16 cellular contexts compared by ENCODE assay signal in the genomic region with DNA sequence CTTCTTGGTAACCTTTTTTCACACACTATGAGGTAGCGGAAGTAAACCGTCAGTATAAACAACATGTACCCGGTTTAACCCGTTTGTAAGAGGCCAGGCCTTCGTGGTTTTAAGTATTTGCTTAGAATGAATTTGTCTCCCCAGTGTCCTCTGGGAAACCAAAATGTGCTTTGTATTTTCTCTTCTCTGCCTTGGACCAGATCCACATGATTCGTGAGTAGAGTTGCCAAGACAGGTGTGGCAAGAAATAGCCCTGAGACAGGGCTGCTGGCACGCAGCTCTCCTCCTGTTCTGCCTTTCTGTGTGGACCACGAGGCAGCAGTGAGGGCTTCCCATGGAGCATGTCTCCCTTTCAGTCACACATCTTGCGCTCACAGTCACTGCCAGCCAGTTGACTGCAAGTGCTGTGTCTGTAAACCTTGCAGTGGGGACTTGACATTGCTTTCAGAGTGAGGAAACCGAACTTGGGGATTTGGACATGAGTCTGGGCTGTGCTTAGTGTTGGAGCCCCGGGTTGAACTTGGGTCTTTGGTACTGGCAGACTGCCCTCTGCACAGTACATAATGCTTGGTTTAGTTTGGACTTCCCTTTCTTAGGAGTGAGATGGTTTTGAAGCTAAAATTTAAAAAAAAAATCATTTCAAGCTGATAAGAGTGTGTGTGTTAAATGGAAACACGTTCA. TPM values are rescaled to one million over a fixed set of nuclear protein-coding genes. Genes with fewer than 3 reads are reported as not detected.
DNase-seq lines count a peak whose midpoint lies in the region; ATAC-seq and TF ChIP-seq lines count a peak whose summit lies in the region.
"Had no signal": no experiment of that assay in that cellular context is flagged by ENCODE, and none has a peak within 500 bp of the region (broad histone marks: within the 10 kb centered on the region; RNA-seq: fewer than 3 reads in every experiment).

No MANE protein-coding gene starts in this region.

- WGBS in upper lobe of left lung, 2 donors = 55 to 70% methylated on average over 11 to 12 of the region's 12 CpGs

- H3K79me2 ChIP-seq in PC-9 (ENCODE audit: low read depth) = peaks cover 57% of the 10 kb centered on the region

- 0 out of 2 replicates have a peak, but pooled peaks cover 9% of the 10 kb centered on the region for H3F3A ChIP-seq in PC-9 (ENCODE audit: insufficient read depth, low read depth)

- no peaks in the 10 kb centered on the region for H3K27me3 Mint-ChIP-seq in activated CD4-positive, alpha-beta T cell treated with anti-CD3 and anti-CD28 coated beads, Interleukin-2, amount 10 ng/mL, durations not matched to agents 24 days and 14 days
- H3K27me3 Mint-ChIP-seq: stimulated activated naive CD8-positive, alpha-beta T cell treated with anti-CD3 and anti-CD28 coated beads, Interleukin-15, amount 100 ng/mL, for 72 hours had no signal

- no peak for TF ChIP-seq POLR2A in upper lobe of left lung (IDR thresholded peaks at IDR 0.05)

- peak; percentile 28 for ATAC-seq in upper lobe of right lung
- ATAC-seq in upper lobe of left lung (ENCODE audit: low FRiP score in 2 of 2) = no peak
- no peak for ATAC-seq in HG02852 (IDR thresholded peaks at IDR 0.05; ENCODE audit: unreplicated experiment)
- ATAC-seq: Right ventricle myocardium inferior; stimulated activated naive CD8-positive, alpha-beta T cell treated with anti-CD3 and anti-CD28 coated beads, Interleukin-15, amount 100 ng/mL, for 72 hours had no signal

- H3K9me3 ChIP-seq in PC-9 (ENCODE audit: insufficient read depth, low read depth) (no peaks in the 10 kb centered on the region), upper lobe of right lung (no peaks in the 10 kb centered on the region), upper lobe of left lung (no peaks in the 10 kb centered on the region)
- H3K9me3 ChIP-seq: adrenal gland, HAP-1 had no signal

- H3K27ac Mint-ChIP-seq in activated CD4-positive, alpha-beta T cell treated with anti-CD3 and anti-CD28 coated beads, Interleukin-2, amount 10 ng/mL, durations not matched to agents 24 days and 14 days = peak overlapping the region; percentile 29
- H3K27ac Mint-ChIP-seq: activated T-helper 1 cell treated with anti-CD3 and anti-CD28 coated beads, Interleukin-12 subunit alpha, Interleukin-12 subunit beta, Interleukin-2, Interleukin-4 antibody, amounts not matched to agents 30 ng/mL and 10 ng/mL and 1 ng/mL, durations not matched to agents 14 hours and 24 hours and 36 hours had no signal

- DNase-seq in activated CD4-positive, alpha-beta T cell treated with anti-CD3 and anti-CD28 coated beads, Interleukin-2, amount 10 ng/mL, durations not matched to agents 24 days and 14 days = no peak
- DNase-seq in activated CD4-positive, alpha-beta T cell treated with anti-CD3 and anti-CD28 coated beads, Interleukin-2, amount 50 U/mL, for 1 hour = no peak
- DNase-seq in PC-9 = peak; percentile 11 to 62
- peak; percentile 35 for DNase-seq in fibroblast of the aortic adventitia (ENCODE audit: low read depth)
- DNase-seq in upper lobe of right lung = no peak
- no peak for DNase-seq in upper lobe of left lung
- no peak for DNase-seq in ACHN
- DNase-seq: adrenal gland; dermis blood vessel endothelial cell; NCI-H524 treated with DMSO at 0.1 percent for 48 hours; stimulated activated naive CD8-positive, alpha-beta T cell treated with anti-CD3 and anti-CD28 coated beads, Interleukin-15, amount 100 ng/mL, for 72 hours had no signal

- intact Hi-C loops in activated CD4-positive, alpha-beta T cell treated with anti-CD3 and anti-CD28 coated beads, Interleukin-2, amount 10 ng/mL, durations not matched to agents 24 days and 14 days (cut with micrococcal nuclease) = no loop called here
- intact Hi-C loops in PC-9 (cut with micrococcal nuclease; ENCODE audit: unreplicated experiment) = no loop called here
- intact Hi-C loops in upper lobe of right lung (cut with DNase I) = no loop called here

- BruUV-seq in PC-9 (replicated peaks; lab: Mats Ljungman, UMichigan) = no TSS peak

- H3K27ac ChIP-seq in PC-9 (no peak overlapping the region), upper lobe of right lung (no peak overlapping the region), upper lobe of left lung (no peak overlapping the region)
- H3K27ac ChIP-seq: adrenal gland had no signal

- H3K27me3 ChIP-seq in PC-9 (ENCODE audit: insufficient read depth, low read depth) (no peaks in the 10 kb centered on the region), upper lobe of right lung (no peaks in the 10 kb centered on the region), upper lobe of left lung (no peaks in the 10 kb centered on the region)
- H3K27me3 ChIP-seq: adrenal gland had no signal

- no peaks in the 10 kb centered on the region for H3K9me3 Mint-ChIP-seq in activated CD4-positive, alpha-beta T cell treated with anti-CD3 and anti-CD28 coated beads, Interleukin-2, amount 10 ng/mL, durations not matched to agents 24 days and 14 days
- H3K9me3 Mint-ChIP-seq: activated T-helper 1 cell treated with anti-CD3 and anti-CD28 coated beads, Interleukin-12 subunit alpha, Interleukin-12 subunit beta, Interleukin-2, Interleukin-4 antibody, amounts not matched to agents 30 ng/mL and 10 ng/mL and 1 ng/mL, durations not matched to agents 14 hours and 24 hours and 36 hours; stimulated activated naive CD8-positive, alpha-beta T cell treated with anti-CD3 and anti-CD28 coated beads, Interleukin-15, amount 100 ng/mL, for 72 hours had no signal

- H3K4me2 ChIP-seq in PC-9 = no peak overlapping the region

- H3K4me1 Mint-ChIP-seq in activated CD4-positive, alpha-beta T cell treated with anti-CD3 and anti-CD28 coated beads, Interleukin-2, amount 10 ng/mL, durations not matched to agents 24 days and 14 days = peaks cover 46% of the 10 kb centered on the region

- no peak for TF ChIP-seq CTCF in PC-9 (conservative IDR thresholded peaks at IDR 0.05)
- no peak for TF ChIP-seq CTCF in fibroblast of the aortic adventitia (IDR thresholded peaks at IDR 0.05; ENCODE audit: insufficient read depth, low read length)
- no peak for TF ChIP-seq CTCF in upper lobe of right lung (IDR thresholded peaks at IDR 0.05)
- TF ChIP-seq CTCF in upper lobe of left lung (IDR thresholded peaks at IDR 0.05) = no peak

- H2AFZ ChIP-seq in PC-9 = no peak overlapping the region

- H3K4me1 ChIP-seq in PC-9 (replicated peaks; ENCODE audit: insufficient read depth) = 0 out of 2 replicates have a peak, but pooled peaks cover 10% of the 10 kb centered on the region
- H3K4me1 ChIP-seq in upper lobe of right lung = peaks cover 4% of the 10 kb centered on the region
- peaks cover 0 to 6% (median 0%) of the 10 kb centered on the region in 4 donors for H3K4me1 ChIP-seq in upper lobe of left lung

- no peak overlapping the region for H3K4me3 Mint-ChIP-seq in activated CD4-positive, alpha-beta T cell treated with anti-CD3 and anti-CD28 coated beads, Interleukin-2, amount 10 ng/mL, durations not matched to agents 24 days and 14 days
- H3K4me3 Mint-ChIP-seq: activated T-helper 1 cell treated with anti-CD3 and anti-CD28 coated beads, Interleukin-12 subunit alpha, Interleukin-12 subunit beta, Interleukin-2, Interleukin-4 antibody, amounts not matched to agents 30 ng/mL and 10 ng/mL and 1 ng/mL, durations not matched to agents 14 hours and 24 hours and 36 hours; stimulated activated naive CD8-positive, alpha-beta T cell treated with anti-CD3 and anti-CD28 coated beads, Interleukin-15, amount 100 ng/mL, for 72 hours had no signal

- H3K4me3 ChIP-seq in PC-9 (no peak overlapping the region), fibroblast of the aortic adventitia (ENCODE audit: low read depth, low read length) (no peak overlapping the region), upper lobe of right lung (no peak overlapping the region), upper lobe of left lung (no peak overlapping the region)
- H3K4me3 ChIP-seq: adrenal gland, HAP-1, lung had no signal

- H3K36me3 Mint-ChIP-seq in activated CD4-positive, alpha-beta T cell treated with anti-CD3 and anti-CD28 coated beads, Interleukin-2, amount 10 ng/mL, durations not matched to agents 24 days and 14 days (ENCODE audit: low read depth) = peaks cover 88% of the 10 kb centered on the region

- no peak for TF ChIP-seq EP300 in upper lobe of left lung (IDR thresholded peaks at IDR 0.05)

- H3K9me2 ChIP-seq in PC-9 (ENCODE audit: insufficient read depth) = no peaks in the 10 kb centered on the region

- in situ Hi-C loops in ACHN (cut with HindIII; ENCODE audit: low pct_ligation_motif_present, low pct_unique_long_range_greater_than_20kb, low sequenced_read_pairs) = no loop called here

- H4K20me1 ChIP-seq in PC-9 (ENCODE audit: insufficient read depth) = no peaks in the 10 kb centered on the region; the same call in 1 of the 2 replicates

- POLR2A ChIA-PET in PC-9 (lab: Charles Lee; ENCODE audit: unreplicated experiment) = no interaction called here

- CTCF ChIA-PET in PC-9 (lab: Charles Lee) = interaction anchor here (0.6 kb wide), 1 partner anchor 113 kb away, joined by 3 read pairs; no protein-coding TSS in a partner anchor

- H3K36me3 ChIP-seq in PC-9 (ENCODE audit: low read depth) = peaks cover 10% of the 10 kb centered on the region; the same call in 1 of the 2 replicates
- H3K36me3 ChIP-seq in upper lobe of right lung = peaks cover 10% of the 10 kb centered on the region
- peaks cover 0 to 19% (median 2%) of the 10 kb centered on the region in 4 donors for H3K36me3 ChIP-seq in upper lobe of left lung
- H3K36me3 ChIP-seq: adrenal gland had no signal

RNA-seq across cellular contexts. Expression of a gene that starts 19.1 kb away (rescaled TPM):
- total RNA-seq in activated CD4-positive, alpha-beta T cell treated with anti-CD3 and anti-CD28 coated beads, Interleukin-2, amount 10 ng/mL, durations not matched to agents 24 days and 14 days = 193 and 219 TPM in 2 replicates
- total RNA-seq in PC-9 (2021) = 12.4 and 17.0 TPM in 2 replicates
- total RNA-seq in fibroblast of the aortic adventitia (ENCODE audit: low replicate concordance) = 2.2 and 4.7 TPM in 2 replicates
- total RNA-seq in upper lobe of right lung = 23.9 TPM
- total RNA-seq in upper lobe of left lung = 10 to 100 TPM; 14.8 to 76.5 (median 31.4) TPM

Comparison
In these comparisons a context has a peak if more than half of its experiments do, and no peak if none do; other contexts are left out.
1. DNase-seq: peak in PC-9 (2 of 2) and fibroblast of the aortic adventitia (single experiment); none in activated CD4-positive, alpha-beta T cell treated with anti-CD3 and anti-CD28 coated beads, Interleukin-2, amount 10 ng/mL, durations not matched to agents 24 days and 14 days (single experiment), activated CD4-positive, alpha-beta T cell treated with anti-CD3 and anti-CD28 coated beads, Interleukin-2, amount 50 U/mL, for 1 hour (single experiment), upper lobe of right lung (single experiment), upper lobe of left lung (0 of 2) and ACHN (single experiment).